27 cellular contexts compared by ENCODE assay signal in the genomic region with DNA sequence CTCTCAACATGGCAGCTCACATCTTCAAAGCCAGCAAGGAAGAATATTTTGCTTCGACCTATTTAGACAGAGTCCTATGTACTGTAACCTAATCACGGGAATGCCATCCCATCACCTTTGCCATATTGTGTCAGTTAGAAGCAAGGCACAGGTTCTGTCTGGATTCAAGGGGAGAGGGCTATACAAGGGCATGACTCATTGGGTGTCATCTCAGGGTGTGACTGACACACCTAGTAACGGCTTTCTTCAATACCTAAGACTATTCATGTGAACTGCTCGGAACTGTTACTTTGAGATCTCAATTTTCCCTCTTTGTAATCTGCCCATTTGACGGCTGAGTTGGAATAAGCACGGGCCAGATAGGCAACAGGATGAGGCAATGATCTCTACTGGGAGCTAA.
"Had no signal": no experiment of that assay in that cellular context is flagged by ENCODE, and none has a peak within 500 bp of the region (broad histone marks: within the 10 kb centered on the region; RNA-seq: fewer than 3 reads in every experiment).

No MANE protein-coding gene starts in this region.

- H3K36me3 Mint-ChIP-seq: immature natural killer cell; naive thymus-derived CD8-positive, alpha-beta T cell; stimulated activated effector memory CD8-positive, alpha-beta T cell treated with anti-CD3 and anti-CD28 coated beads, Interleukin-12 subunit alpha, Interleukin-12 subunit beta, amount 100 ng/mL, for 72 hours had no signal

- H3K4me3 Mint-ChIP-seq: immature natural killer cell; naive thymus-derived CD8-positive, alpha-beta T cell; nephron; neural crest cell; stimulated activated effector memory CD8-positive, alpha-beta T cell treated with anti-CD3 and anti-CD28 coated beads, Interleukin-12 subunit alpha, Interleukin-12 subunit beta, amount 100 ng/mL, for 72 hours; stimulated activated naive CD8-positive, alpha-beta T cell treated with anti-CD3 and anti-CD28 coated beads, Interleukin-15, Interleukin-2, amounts not matched to agents 100 ng/mL and 50 ng/mL, for 24 hours had no signal

- H3K4me1 Mint-ChIP-seq: immature natural killer cell; naive thymus-derived CD8-positive, alpha-beta T cell; nephron; neural crest cell; stimulated activated effector memory CD8-positive, alpha-beta T cell treated with anti-CD3 and anti-CD28 coated beads, Interleukin-12 subunit alpha, Interleukin-12 subunit beta, amount 100 ng/mL, for 72 hours had no signal

- DNase-seq: hypothalamus; immature natural killer cell; left ventricle myocardium inferior; mesenchymal stem cell; naive thymus-derived CD8-positive, alpha-beta T cell; nucleus accumbens; pancreas; posterior cingulate gyrus; retina; right cardiac atrium; sigmoid colon; small intestine; spleen; stimulated activated CD4-positive, alpha-beta T cell treated with anti-CD3 and anti-CD28 coated beads, Interleukin-4, amount 100 ng/mL, for 24 hours; stimulated activated naive CD4-positive, alpha-beta T cell; tibial artery; trophoblast cell; upper lobe of right lung had no signal

- H3K9me3 ChIP-seq: left ventricle myocardium inferior, pancreas, prostate gland, sigmoid colon, spleen, suprapubic skin, thoracic aorta, tibial artery, upper lobe of right lung had no signal

- H3K4me1 ChIP-seq: left ventricle myocardium inferior, pancreas, prostate gland, spleen, suprapubic skin, tibial artery, upper lobe of right lung had no signal

- H3K27me3 ChIP-seq: pancreas, sigmoid colon, spleen, suprapubic skin, tibial artery, upper lobe of right lung had no signal

- FAIRE-seq: islet of Langerhans, pancreas, small intestine, urothelium cell line had no signal

- H3K36me3 ChIP-seq: left ventricle myocardium inferior, pancreas, prostate gland, sigmoid colon, spleen, suprapubic skin, thoracic aorta, tibial artery, upper lobe of right lung had no signal

- ATAC-seq: naive thymus-derived CD8-positive, alpha-beta T cell; pancreas; right cardiac atrium; stimulated activated effector memory CD8-positive, alpha-beta T cell treated with anti-CD3 and anti-CD28 coated beads, Interleukin-12 subunit alpha, Interleukin-12 subunit beta, amount 100 ng/mL, for 72 hours; upper lobe of right lung had no signal

- H3K27ac Mint-ChIP-seq: immature natural killer cell; naive thymus-derived CD8-positive, alpha-beta T cell; nephron; stimulated activated effector memory CD8-positive, alpha-beta T cell treated with anti-CD3 and anti-CD28 coated beads, Interleukin-12 subunit alpha, Interleukin-12 subunit beta, amount 100 ng/mL, for 72 hours; stimulated activated naive CD8-positive, alpha-beta T cell treated with anti-CD3 and anti-CD28 coated beads, Interleukin-15, Interleukin-2, amounts not matched to agents 100 ng/mL and 50 ng/mL, for 24 hours had no signal

- H3K4me3 ChIP-seq: left ventricle myocardium inferior, pancreas, prostate gland, sigmoid colon, spleen, suprapubic skin, thoracic aorta, tibial artery, upper lobe of right lung had no signal

- H3K27me3 Mint-ChIP-seq: naive thymus-derived CD8-positive, alpha-beta T cell; stimulated activated naive CD8-positive, alpha-beta T cell treated with anti-CD3 and anti-CD28 coated beads, Interleukin-15, Interleukin-2, amounts not matched to agents 100 ng/mL and 50 ng/mL, for 24 hours had no signal

- H3K9me3 Mint-ChIP-seq: nephron had no signal

- H3K27ac ChIP-seq: left ventricle myocardium inferior, pancreas, prostate gland, sigmoid colon, spleen, suprapubic skin, thoracic aorta, tibial artery, upper lobe of right lung had no signal
